In genomic region chr1:54885863-54886723, GRCh38 we compare ENCODE assay signal across 8 cellular contexts. TPM values are rescaled to one million over a fixed set of nuclear protein-coding genes. Genes with fewer than 3 reads are reported as not detected.
DNase-seq lines count a peak whose midpoint lies in the region; ATAC-seq and TF ChIP-seq lines count a peak whose summit lies in the region.

No MANE protein-coding gene starts in this region.

- peak overlapping the region; percentile 87 for H3K27ac Mint-ChIP-seq in T-helper 2 cell treated with Interferon-gamma antibody and Interleukin-4, amounts not matched to agents 5 μg/mL and 100 μg/mL, for 36 hours

- H3K27me3 ChIP-seq in HUES6 (ENCODE audit: control insufficient read depth, insufficient read depth, low read length) (no peaks in the 10 kb centered on the region), fibroblast of lung (ENCODE audit: control insufficient read depth, insufficient read depth, low read length) (no peaks in the 10 kb centered on the region)

- H3K36me3 Mint-ChIP-seq in T-helper 2 cell treated with Interferon-gamma antibody and Interleukin-4, amounts not matched to agents 5 μg/mL and 100 μg/mL, for 36 hours (ENCODE audit: low read depth) = peaks cover 36% of the 10 kb centered on the region

- H3K9ac ChIP-seq in HUES6 (ENCODE audit: low read length) = peak overlapping the region; percentile 99
- H3K9ac ChIP-seq in fibroblast of lung (ENCODE audit: insufficient read depth, low read length) = peak overlapping the region; percentile 48

- peaks cover 49% of the 10 kb centered on the region for H3K4me1 Mint-ChIP-seq in T-helper 2 cell treated with Interferon-gamma antibody and Interleukin-4, amounts not matched to agents 5 μg/mL and 100 μg/mL, for 36 hours (ENCODE audit: low read depth)

- peaks cover 7% of the 10 kb centered on the region for H3K27me3 Mint-ChIP-seq in T-helper 2 cell treated with Interferon-gamma antibody and Interleukin-4, amounts not matched to agents 5 μg/mL and 100 μg/mL, for 36 hours (ENCODE audit: low read depth)

- H3K9me3 ChIP-seq in HUES6 (ENCODE audit: control insufficient read depth, insufficient read depth, low read depth, low read length) = no peaks in the 10 kb centered on the region
- H3K9me3 ChIP-seq in fibroblast of lung (ENCODE audit: control insufficient read depth, insufficient read depth, low read depth, low read length) = no peaks in the 10 kb centered on the region

- CTCF ChIA-PET in GM10248 (lab: Yijun Ruan, JAX) = interaction anchor here (0.8 to 3.8 kb wide), 4 partner anchors 11 to 59 kb away, joined by 3 to 17 read pairs (median 4); no protein-coding TSS in a partner anchor

- H3K4me3 Mint-ChIP-seq in T-helper 2 cell treated with Interferon-gamma antibody and Interleukin-4, amounts not matched to agents 5 μg/mL and 100 μg/mL, for 36 hours = peak overlapping the region; percentile 97

- H4K20me1 ChIP-seq in fibroblast of lung (ENCODE audit: control insufficient read depth, extremely low read depth, insufficient read depth, low read length) = no peaks in the 10 kb centered on the region

- ATAC-seq in omental fat pad (ENCODE audit: low FRiP score) (peak; percentile 65), GM21825 (IDR thresholded peaks at IDR 0.05; ENCODE audit: unreplicated experiment) (no peak), HG02973 (IDR thresholded peaks at IDR 0.05; ENCODE audit: unreplicated experiment) (no peak)

- H3K27ac ChIP-seq in HUES6 (ENCODE audit: low read depth, low read length) (peak overlapping the region; percentile 87; the same call in 1 of the 2 replicates), fibroblast of lung (ENCODE audit: insufficient read depth, low read length) (peak overlapping the region; percentile 6)

- H3K4me1 ChIP-seq in HUES6 (ENCODE audit: control insufficient read depth, insufficient read depth, low read length) (peaks cover 34% of the 10 kb centered on the region), fibroblast of lung (ENCODE audit: control insufficient read depth, extremely low read depth, insufficient read depth, low read length) (peaks cover 15% of the 10 kb centered on the region)

- peaks cover 42% of the 10 kb centered on the region for H3K79me2 ChIP-seq in fibroblast of lung (ENCODE audit: control insufficient read depth, insufficient read depth, low read length)

- POLR2A ChIA-PET in GM10248 (lab: Yijun Ruan, JAX) = no interaction called here

- no peak overlapping the region for H2AFZ ChIP-seq in fibroblast of lung (ENCODE audit: low read length)

- H3K9me3 Mint-ChIP-seq in T-helper 2 cell treated with Interferon-gamma antibody and Interleukin-4, amounts not matched to agents 5 μg/mL and 100 μg/mL, for 36 hours = no peaks in the 10 kb centered on the region

- no peak for TF ChIP-seq CTCF in fibroblast of lung (conservative IDR thresholded peaks at IDR 0.05 in 1 of 2, IDR thresholded peaks at IDR 0.05 in 1 of 2; ENCODE audit: low read depth in 1 of 2, low read length in 2 of 2)
- TF ChIP-seq CTCF in omental fat pad (IDR thresholded peaks at IDR 0.05) = no peak
- no peak for TF ChIP-seq CTCF in GM10248 (IDR thresholded peaks at IDR 0.05; ENCODE audit: control extremely low read depth, extremely low read depth, low read depth, missing control alignments)

- DNase-seq in DMS79 treated with DMSO at 0.1 percent for 48 hours (lab: John Stamatoyannopoulos, UW) (peak; percentile 75), fibroblast of lung (ENCODE audit: low read depth in 2 of 2) (peak in 1 of 2 donors; percentile 67), omental fat pad (ENCODE audit: low spot score) (no peak), GM10248 (ENCODE audit: extremely low spot score) (no peak)
- no peak for DNase-seq in T-helper 2 cell treated with Interferon-gamma antibody and Interleukin-4, amounts not matched to agents 5 μg/mL and 100 μg/mL, for 36 hours (ENCODE audit: low spot score)

- H3K4me2 ChIP-seq in fibroblast of lung (ENCODE audit: extremely low read depth, insufficient read depth, low read length) = peak overlapping the region; percentile 89

- H3K36me3 ChIP-seq in HUES6 (ENCODE audit: control insufficient read depth, insufficient read depth, low read length) (peaks cover 50% of the 10 kb centered on the region), fibroblast of lung (ENCODE audit: control insufficient read depth, insufficient read depth, low read length) (peaks cover 12% of the 10 kb centered on the region)

- H3K4me3 ChIP-seq in HUES6 (ENCODE audit: low read depth, low read length) (peak overlapping the region; percentile 97), fibroblast of lung (replicated peaks in 1 of 4; ENCODE audit: control extremely low read depth in 1 of 4, insufficient read depth in 1 of 4, low read depth in 3 of 4, low read length in 4 of 4) (peak overlapping the region; percentile 88 to 96 (median 91))

RNA-seq across cellular contexts. Expression of gene DHCR24, which starts 0.9 kb away (rescaled TPM):
- total RNA-seq in fibroblast of lung (98.9 and 329 TPM in 2 replicates), omental fat pad (100 to 1,000 TPM in 2 of 4 donors, 10 to 100 TPM in 2; 64.9 to 181 (median 125) TPM)
- polyA plus RNA-seq in fibroblast of lung = 217 and 314 TPM in 2 replicates
- polyA plus RNA-seq in fibroblast of lung (2012) = 225 and 293 TPM in 2 replicates
- 1,689 and 1,763 TPM in 2 replicates for polyA minus RNA-seq in fibroblast of lung (ENCODE audit: low replicate concordance)
